In the genomic region with DNA sequence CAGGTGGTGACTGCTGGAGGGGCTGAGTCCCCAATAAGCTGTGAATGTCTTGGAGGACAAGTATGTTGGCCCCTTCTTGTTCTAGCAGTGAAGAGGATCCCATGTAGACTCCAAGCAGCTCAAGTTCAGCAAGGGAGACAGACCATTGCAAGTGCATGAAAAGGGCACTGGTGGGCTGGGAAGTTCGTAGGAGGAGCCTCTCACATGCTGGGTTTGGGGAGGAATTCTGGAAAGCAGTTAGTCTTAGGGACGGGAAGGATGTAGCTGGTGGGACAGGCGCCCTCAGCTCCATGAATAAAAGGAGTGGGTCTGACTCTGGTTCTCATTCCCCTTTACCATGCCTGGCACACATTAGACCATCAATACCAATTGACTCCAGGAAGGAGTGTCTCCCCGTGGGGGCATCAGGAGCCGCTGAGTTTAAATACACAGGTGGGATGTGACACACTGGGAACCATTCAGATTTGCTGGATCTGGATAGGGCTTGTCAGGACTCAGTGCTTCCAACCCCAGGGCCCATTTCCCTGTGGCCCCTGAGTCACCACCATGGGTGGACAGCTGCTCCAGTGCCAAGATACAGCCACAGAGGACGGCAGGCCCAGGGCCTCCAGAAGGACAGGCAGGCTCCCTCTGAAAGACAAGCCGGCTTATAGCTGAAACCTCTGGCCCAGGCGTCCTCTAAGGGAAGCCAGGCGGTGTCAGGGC, we compare ENCODE assay signal across 8 cellular contexts. TPM values are rescaled to one million over a fixed set of nuclear protein-coding genes. Genes with fewer than 3 reads are reported as not detected.
DNase-seq lines count a peak whose midpoint lies in the region; ATAC-seq and TF ChIP-seq lines count a peak whose summit lies in the region.

No MANE protein-coding gene starts in this region.

- peaks cover 4% of the 10 kb centered on the region for H3K4me1 Mint-ChIP-seq in activated naive CD4-positive, alpha-beta T cell treated with anti-CD3 and anti-CD28 coated beads for 36 hours (ENCODE audit: low read depth)
- H3K4me1 Mint-ChIP-seq in glutamatergic neuron (ENCODE audit: low read depth, unreplicated experiment) = no peaks in the 10 kb centered on the region
- H3K4me1 Mint-ChIP-seq in stimulated activated effector memory CD8-positive, alpha-beta T cell treated with anti-CD3 and anti-CD28 coated beads, Interleukin-12 subunit alpha, Interleukin-12 subunit beta, amount 100 ng/mL, for 72 hours = no peaks in the 10 kb centered on the region

- peaks cover 1% of the 10 kb centered on the region for H3K36me3 Mint-ChIP-seq in activated naive CD4-positive, alpha-beta T cell treated with anti-CD3 and anti-CD28 coated beads for 36 hours (ENCODE audit: low read depth)
- H3K36me3 Mint-ChIP-seq in glutamatergic neuron (ENCODE audit: unreplicated experiment) = peaks cover 5% of the 10 kb centered on the region
- H3K36me3 Mint-ChIP-seq in stimulated activated effector memory CD8-positive, alpha-beta T cell treated with anti-CD3 and anti-CD28 coated beads, Interleukin-12 subunit alpha, Interleukin-12 subunit beta, amount 100 ng/mL, for 72 hours = no peaks in the 10 kb centered on the region

- no peaks in the 10 kb centered on the region for H3K27me3 ChIP-seq in RWPE2 (ENCODE audit: insufficient read depth, poor library complexity, severe bottlenecking)

- no peaks in the 10 kb centered on the region for H3K9me3 ChIP-seq in RWPE2 (ENCODE audit: severe bottlenecking)

- no peaks in the 10 kb centered on the region for H3K36me3 ChIP-seq in RWPE2 (ENCODE audit: low read depth)

- H3K4me3 ChIP-seq in RWPE2 (ENCODE audit: severe bottlenecking) = peak overlapping the region; percentile 53

- peaks cover 2% of the 10 kb centered on the region for H3K27me3 Mint-ChIP-seq in activated naive CD4-positive, alpha-beta T cell treated with anti-CD3 and anti-CD28 coated beads for 36 hours (ENCODE audit: low read depth)
- H3K27me3 Mint-ChIP-seq in glutamatergic neuron (ENCODE audit: unreplicated experiment) = peaks cover 7% of the 10 kb centered on the region

- CTCF ChIA-PET in activated naive CD4-positive, alpha-beta T cell treated with anti-CD3 and anti-CD28 coated beads for 36 hours (lab: Charles Lee) = interaction anchor here (0.8 to 4.0 kb wide), 30 partner anchors 9 to 372 kb away, joined by 3 to 48 read pairs (median 4); a partner anchor contains a TSS

- peak overlapping the region; percentile 68 for H3K4me3 Mint-ChIP-seq in activated naive CD4-positive, alpha-beta T cell treated with anti-CD3 and anti-CD28 coated beads for 36 hours
- H3K4me3 Mint-ChIP-seq in glutamatergic neuron (ENCODE audit: unreplicated experiment) = peak overlapping the region; percentile 78
- peak overlapping the region; percentile 68 for H3K4me3 Mint-ChIP-seq in stimulated activated effector memory CD8-positive, alpha-beta T cell treated with anti-CD3 and anti-CD28 coated beads, Interleukin-12 subunit alpha, Interleukin-12 subunit beta, amount 100 ng/mL, for 72 hours

- peak; percentile 38; the same call in 1 of the 3 replicates for ATAC-seq in RWPE2 (ENCODE audit: low read depth)
- ATAC-seq in stimulated activated effector memory CD8-positive, alpha-beta T cell treated with anti-CD3 and anti-CD28 coated beads, Interleukin-12 subunit alpha, Interleukin-12 subunit beta, amount 100 ng/mL, for 72 hours = no peak

- H3K27ac Mint-ChIP-seq in activated naive CD4-positive, alpha-beta T cell treated with anti-CD3 and anti-CD28 coated beads for 36 hours = no peak overlapping the region
- H3K27ac Mint-ChIP-seq in glutamatergic neuron (ENCODE audit: unreplicated experiment) = peak overlapping the region; percentile 59
- H3K27ac Mint-ChIP-seq in stimulated activated effector memory CD8-positive, alpha-beta T cell treated with anti-CD3 and anti-CD28 coated beads, Interleukin-12 subunit alpha, Interleukin-12 subunit beta, amount 100 ng/mL, for 72 hours = peak overlapping the region; percentile 40

- no peaks in the 10 kb centered on the region for H3K4me1 ChIP-seq in RWPE2 (ENCODE audit: insufficient read depth, poor library complexity, severe bottlenecking)

- intact Hi-C loops in activated naive CD4-positive, alpha-beta T cell treated with anti-CD3 and anti-CD28 coated beads for 36 hours (cut with micrococcal nuclease) = loop anchor here (1.0 to 5.0 kb wide), 7 partner anchors 108 to 374 kb away; a partner anchor contains a TSS

- no peak for DNase-seq in activated naive CD4-positive, alpha-beta T cell treated with anti-CD3 and anti-CD28 coated beads for 36 hours
- no peak for DNase-seq in activated naive CD4-positive, alpha-beta T cell treated with anti-CD3 and anti-CD28 coated beads, Interleukin-2, amount 50 U/mL, for 16 hours
- DNase-seq in RWPE2 (ENCODE audit: low spot score) = no peak
- no peak for DNase-seq in glutamatergic neuron
- no peak for DNase-seq in stimulated activated effector memory CD8-positive, alpha-beta T cell treated with anti-CD3 and anti-CD28 coated beads, Interleukin-12 subunit alpha, Interleukin-12 subunit beta, amount 100 ng/mL, for 72 hours (ENCODE audit: low spot score in 2 of 2)
- no peak for DNase-seq in activated gamma-delta T cell (lab: John Stamatoyannopoulos, UW)
- no peak for DNase-seq in NOMO-1 treated with DMSO at 0.1 percent for 48 hours (lab: John Stamatoyannopoulos, UW; ENCODE audit: unreplicated experiment)
- DNase-seq in NCI-H2081 treated with DMSO at 0.1 percent for 48 hours (lab: John Stamatoyannopoulos, UW) = no peak

- H3K9me3 Mint-ChIP-seq in activated naive CD4-positive, alpha-beta T cell treated with anti-CD3 and anti-CD28 coated beads for 36 hours = peaks cover 1% of the 10 kb centered on the region
- H3K9me3 Mint-ChIP-seq in glutamatergic neuron (ENCODE audit: unreplicated experiment) = peaks cover 4% of the 10 kb centered on the region
- no peaks in the 10 kb centered on the region for H3K9me3 Mint-ChIP-seq in stimulated activated effector memory CD8-positive, alpha-beta T cell treated with anti-CD3 and anti-CD28 coated beads, Interleukin-12 subunit alpha, Interleukin-12 subunit beta, amount 100 ng/mL, for 72 hours

- TF ChIP-seq CTCF in RWPE2 (IDR thresholded peaks at IDR 0.05; ENCODE audit: poor library complexity, severe bottlenecking) (no peak), glutamatergic neuron (IDR thresholded peaks at IDR 0.05; ENCODE audit: partially characterized antibody, unreplicated experiment) (no peak)

- H3K27ac ChIP-seq in RWPE2 (ENCODE audit: poor library complexity, severe bottlenecking) = no peak overlapping the region

RNA-seq across cellular contexts. Expression of a gene that starts 0.6 kb away (rescaled TPM):
- total RNA-seq in activated naive CD4-positive, alpha-beta T cell treated with anti-CD3 and anti-CD28 coated beads for 36 hours = 1 to 10 TPM; 2.5 to 2.8 TPM
- total RNA-seq in glutamatergic neuron (ENCODE audit: unreplicated experiment) = 2.6 TPM
